18 cellular contexts compared by ENCODE assay signal in the genomic region with DNA sequence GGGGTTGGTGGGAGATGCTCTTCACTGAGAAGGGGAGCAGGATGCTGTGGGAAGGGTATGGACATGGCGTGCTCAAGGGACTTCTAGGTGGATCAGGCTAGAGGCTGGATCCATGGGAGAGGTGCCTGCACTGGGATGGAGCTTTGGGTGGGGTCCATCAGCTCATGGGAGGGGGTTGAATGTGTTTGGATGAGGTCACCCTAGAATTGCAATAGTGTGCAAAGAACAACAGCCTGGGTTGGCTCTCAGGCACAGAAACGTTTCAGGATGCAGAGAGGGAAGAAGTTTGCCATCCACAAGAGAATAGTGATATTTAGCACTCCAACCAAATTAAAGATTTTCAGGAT.
"Had no signal": no experiment of that assay in that cellular context is flagged by ENCODE, and none has a peak within 500 bp of the region (broad histone marks: within the 10 kb centered on the region; RNA-seq: fewer than 3 reads in every experiment).

No MANE protein-coding gene starts in this region.

- H3K4me3 Mint-ChIP-seq: nephron progenitor cell had no signal

- H3K9me3 Mint-ChIP-seq: naive B cell, nephron progenitor cell had no signal

- DNase-seq: effector memory CD4-positive, alpha-beta T cell; foreskin fibroblast; glutamatergic neuron; islet precursor cell; left ventricle myocardium inferior; lower lobe of right lung; mesenchymal stem cell; naive B cell; nephron progenitor cell; posterior cingulate gyrus; sigmoid colon; stimulated activated CD4-positive, alpha-beta T cell treated with anti-CD3 and anti-CD28 coated beads, Interleukin-2, amount 100 ng/mL, for 24 hours; stimulated activated CD4-positive, alpha-beta T cell treated with anti-CD3 and anti-CD28 coated beads, Interleukin-4, amount 100 ng/mL, for 4 hours; stimulated activated naive CD4-positive, alpha-beta T cell; stomach; substantia nigra; transverse colon had no signal

- H3K27me3 Mint-ChIP-seq: naive B cell had no signal

- H3K27ac Mint-ChIP-seq: nephron progenitor cell had no signal

- ATAC-seq: gastroesophageal sphincter, lower lobe of right lung had no signal
